Comparison of ENCODE assay signal across 24 cellular contexts in genomic region chr6:167737205-167737830, GRCh38.
DNase-seq lines count a peak whose midpoint lies in the region; ATAC-seq, FAIRE-seq and TF ChIP-seq lines count a peak whose summit lies in the region.
"Had no signal": no experiment of that assay in that cellular context is flagged by ENCODE, and none has a peak within 500 bp of the region (broad histone marks: within the 10 kb centered on the region; RNA-seq: fewer than 3 reads in every experiment).

No MANE protein-coding gene starts in this region.

- H2BK20ac ChIP-seq in H1 (ENCODE audit: low read length): no peak overlapping the region

- no peak overlapping the region for H2AK5ac ChIP-seq in H1 (ENCODE audit: low read depth, low read length)

- no peak overlapping the region for H4K91ac ChIP-seq in H1 (replicated peaks; ENCODE audit: insufficient read length, low read length)

- no peaks in the 10 kb centered on the region for H3K79me1 ChIP-seq in H1 (ENCODE audit: low read depth, low read length)

- H3K4me1 Mint-ChIP-seq in neural progenitor cell: peaks cover 21% of the 10 kb centered on the region
- H3K4me1 Mint-ChIP-seq in activated CD8-positive, alpha-beta T cell treated with anti-CD3 and anti-CD28 coated beads for 36 hours (ENCODE audit: low read depth): no peaks in the 10 kb centered on the region

- 95% methylated on average over 22 of the region's 23 CpGs; no CpG with 5 or more reads in 1 of the 2 experiments for WGBS in H1 (ENCODE audit: extremely low coverage in 1 of 2, insufficient coverage in 1 of 2, insufficient read length in 1 of 2, insufficient replicate concordance in 2 of 2, low coverage in 1 of 2, low lambda C conversion rate in 2 of 2, missing lambda C conversion rate in 1 of 2), 2 experiments
- 89 to 96% (median 91%) methylated on average over 12 to 23 of the region's 23 CpGs for WGBS in stomach, 5 donors

- no peak overlapping the region for H3K4ac ChIP-seq in H1 (replicated peaks; ENCODE audit: insufficient read length, low read depth, low read length)

- H3K9me3 ChIP-seq in BLaER1 treated with 17β-estradiol and CSF1 and Interleukin-3, amounts not matched to agents 10 nM and 100 nM (replicated peaks in 1 of 11): peaks cover 0 to 5% (median 0%) of the 10 kb centered on the region in 11 experiments; a peak in 3 of 22 replicates
- no peaks in the 10 kb centered on the region for H3K9me3 ChIP-seq in H1 (ENCODE audit: insufficient read depth in 2 of 2, low read depth in 1 of 2, low read length in 1 of 2)
- no peaks in the 10 kb centered on the region for H3K9me3 ChIP-seq in neural progenitor cell (ENCODE audit: low read depth)
- no peaks in the 10 kb centered on the region for H3K9me3 ChIP-seq in stomach
- H3K9me3 ChIP-seq: A549, BE2C, SJSA1 had no signal

- no peaks in the 10 kb centered on the region for H3K23me2 ChIP-seq in H1 (ENCODE audit: low read depth, low read length)

- H3K56ac ChIP-seq in H1 (replicated peaks; ENCODE audit: insufficient read length, low read depth, low read length): no peak overlapping the region

- H3K27ac Mint-ChIP-seq in neural progenitor cell: peak overlapping the region; percentile 47
- no peak overlapping the region for H3K27ac Mint-ChIP-seq in activated CD8-positive, alpha-beta T cell treated with anti-CD3 and anti-CD28 coated beads for 36 hours
- H3K27ac Mint-ChIP-seq: CD4-positive, alpha-beta T cell; H9; HFFc6 had no signal

- H3K14ac ChIP-seq in H1 (ENCODE audit: insufficient read length): no peak overlapping the region

- no peak overlapping the region for H2BK12ac ChIP-seq in H1 (ENCODE audit: low read depth, low read length)

- peak overlapping the region in 1 of 11 experiments; percentile 92; a peak in 1 of 22 replicates for H3K27ac ChIP-seq in BLaER1 treated with 17β-estradiol and CSF1 and Interleukin-3, amounts not matched to agents 10 nM and 100 nM
- H3K27ac ChIP-seq in H1 (ENCODE audit: low read depth, low read length) (no peak overlapping the region), neural progenitor cell (no peak overlapping the region), stomach (no peak overlapping the region)
- H3K27ac ChIP-seq: A549, HL-60, SJSA1 had no signal

- H2BK120ac ChIP-seq in H1 (replicated peaks; ENCODE audit: low read depth, low read length): no peak overlapping the region

- no peaks in the 10 kb centered on the region for H4K20me1 ChIP-seq in BLaER1 treated with 17β-estradiol and CSF1 and Interleukin-3, amounts not matched to agents 10 nM and 100 nM
- no peaks in the 10 kb centered on the region for H4K20me1 ChIP-seq in H1 (replicated peaks in 1 of 2; ENCODE audit: control insufficient read depth in 1 of 2, insufficient read depth in 2 of 2, low read length in 2 of 2)
- no peaks in the 10 kb centered on the region for H4K20me1 ChIP-seq in neural progenitor cell (ENCODE audit: low read depth)

- TF ChIP-seq POLR2A in H1 (IDR thresholded peaks at IDR 0.05; ENCODE audit: control extremely low read depth in 1 of 2, low read depth in 2 of 2, low read length in 2 of 2) (no peak), stomach (IDR thresholded peaks at IDR 0.05) (no peak)

- ATAC-seq in activated CD8-positive, alpha-beta T cell treated with anti-CD3 and anti-CD28 coated beads for 36 hours: no peak
- ATAC-seq: A549 had no signal

- peaks cover 14% of the 10 kb centered on the region for H3K27me3 Mint-ChIP-seq in neural progenitor cell (ENCODE audit: insufficient read depth, low read depth)
- peaks cover 3% of the 10 kb centered on the region for H3K27me3 Mint-ChIP-seq in activated CD8-positive, alpha-beta T cell treated with anti-CD3 and anti-CD28 coated beads for 36 hours

- H2BK5ac ChIP-seq in H1 (ENCODE audit: low read depth, low read length): no peak overlapping the region

- CTCF ChIA-PET in H1 (lab: Charles Lee; ENCODE audit: partially characterized antibody): no interaction called here
- CTCF ChIA-PET in activated CD8-positive, alpha-beta T cell treated with anti-CD3 and anti-CD28 coated beads for 36 hours (lab: Charles Lee): no interaction called here

- TF ChIP-seq RAD21 in H1 (IDR thresholded peaks at IDR 0.05 in 1 of 2, conservative IDR thresholded peaks at IDR 0.05 in 1 of 2; ENCODE audit: low read depth in 2 of 2, low read length in 2 of 2): no peak

- no peaks in the 10 kb centered on the region for H3K27me3 ChIP-seq in BLaER1 treated with 17β-estradiol and CSF1 and Interleukin-3, amounts not matched to agents 10 nM and 100 nM
- H3K27me3 ChIP-seq in H1 (replicated peaks in 1 of 4; ENCODE audit: control insufficient read depth in 3 of 4, extremely low read depth in 1 of 4, insufficient read depth in 3 of 4, low read length in 3 of 4): no peaks in the 10 kb centered on the region
- H3K27me3 ChIP-seq in neural progenitor cell: no peaks in the 10 kb centered on the region
- peaks cover 0 to 9% (median 0%) of the 10 kb centered on the region in 3 donors for H3K27me3 ChIP-seq in stomach
- H3K27me3 ChIP-seq: BE2C, SJSA1 had no signal

- H3K36me3 ChIP-seq in BLaER1 treated with 17β-estradiol and CSF1 and Interleukin-3, amounts not matched to agents 10 nM and 100 nM: no peaks in the 10 kb centered on the region
- no peaks in the 10 kb centered on the region for H3K36me3 ChIP-seq in H1 (ENCODE audit: control insufficient read depth in 2 of 4, insufficient read depth in 4 of 4, low read length in 3 of 4)
- no peaks in the 10 kb centered on the region for H3K36me3 ChIP-seq in neural progenitor cell
- no peaks in the 10 kb centered on the region for H3K36me3 ChIP-seq in stomach
- H3K36me3 ChIP-seq: BE2C, SJSA1 had no signal

- no peak overlapping the region for H3K18ac ChIP-seq in H1 (ENCODE audit: extremely low read depth, low read length)

- H3K4me3 ChIP-seq in BLaER1 treated with 17β-estradiol and CSF1 and Interleukin-3, amounts not matched to agents 10 nM and 100 nM: no peak overlapping the region
- H3K4me3 ChIP-seq in H1 (ENCODE audit: extremely low read depth in 1 of 4, insufficient read depth in 2 of 4, low read depth in 3 of 4, low read length in 4 of 4) (no peak overlapping the region), neural progenitor cell (no peak overlapping the region), stomach (no peak overlapping the region)
- H3K4me3 ChIP-seq: A549, SJSA1 had no signal

- no peaks in the 10 kb centered on the region for H3K79me2 ChIP-seq in H1 (ENCODE audit: control insufficient read depth in 1 of 2, insufficient read depth in 2 of 2, low read length in 2 of 2)
- H3K79me2 ChIP-seq in neural progenitor cell (ENCODE audit: low read depth): no peaks in the 10 kb centered on the region

- intact Hi-C loops in stomach (cut with DNase I; ENCODE audit: low total_unique reads): no loop called here
- intact Hi-C loops in activated CD8-positive, alpha-beta T cell treated with anti-CD3 and anti-CD28 coated beads for 36 hours (cut with micrococcal nuclease): no loop called here

- H2AFZ ChIP-seq in H1 (ENCODE audit: low read length) (no peak overlapping the region; the same call in 1 of the 2 replicates), neural progenitor cell (replicated peaks) (no peak overlapping the region)

- no peak overlapping the region for H4K5ac ChIP-seq in H1 (ENCODE audit: insufficient read length, low read depth, low read length)

- TF ChIP-seq EP300 in H1 (IDR thresholded peaks at IDR 0.05; ENCODE audit: borderline replicate concordance in 1 of 2, low read depth in 2 of 2, low read length in 2 of 2) (no peak), stomach (IDR thresholded peaks at IDR 0.05) (no peak)

- no peaks in the 10 kb centered on the region for H3K36me3 Mint-ChIP-seq in neural progenitor cell
- H3K36me3 Mint-ChIP-seq in activated CD8-positive, alpha-beta T cell treated with anti-CD3 and anti-CD28 coated beads for 36 hours (ENCODE audit: low read depth): no peaks in the 10 kb centered on the region

- H4K8ac ChIP-seq in H1 (ENCODE audit: extremely low read depth, insufficient read depth, low read length): peak overlapping the region; percentile 57; the same call in 1 of the 2 replicates

- POLR2A ChIA-PET in H1 (lab: Charles Lee; ENCODE audit: partially characterized antibody): interaction anchor here (0.6 to 1.1 kb wide), 3 partner anchors 190 to 378 kb away, joined by 3 read pairs; no protein-coding TSS in a partner anchor
- POLR2A ChIA-PET in activated CD8-positive, alpha-beta T cell treated with anti-CD3 and anti-CD28 coated beads for 36 hours (lab: Charles Lee): no interaction called here

- TF ChIP-seq CTCF in H1 (IDR thresholded peaks at IDR 0.05; ENCODE audit: control extremely low read depth in 1 of 3, insufficient read depth in 1 of 3, low read depth in 1 of 3, low read length in 3 of 3) (no peak), neural progenitor cell (IDR thresholded peaks at IDR 0.05) (no peak), stomach (IDR thresholded peaks at IDR 0.05) (no peak)
- no peak for TF ChIP-seq CTCF in activated CD8-positive, alpha-beta T cell treated with anti-CD3 and anti-CD28 coated beads for 36 hours (IDR thresholded peaks at IDR 0.05)

- peak overlapping the region in 10 of 11 experiments; percentile 5 to 90 (median 83); a peak in 19 of 22 replicates for H3K4me2 ChIP-seq in BLaER1 treated with 17β-estradiol and CSF1 and Interleukin-3, amounts not matched to agents 10 nM and 100 nM
- H3K4me2 ChIP-seq in H1 (ENCODE audit: insufficient read depth in 1 of 2, low read depth in 2 of 2, low read length in 2 of 2): no peak overlapping the region
- H3K4me2 ChIP-seq in neural progenitor cell: no peak overlapping the region
- H3K4me2 ChIP-seq: A549 had no signal

- H3F3A ChIP-seq in neural progenitor cell (ENCODE audit: low read depth): no peaks in the 10 kb centered on the region

- H3K4me1 ChIP-seq in BLaER1 treated with 17β-estradiol and CSF1 and Interleukin-3, amounts not matched to agents 10 nM and 100 nM: peaks cover 44 to 82% (median 70%) of the 10 kb centered on the region in 10 experiments
- H3K4me1 ChIP-seq in H1 (replicated peaks in 1 of 4; ENCODE audit: control insufficient read depth in 3 of 4, insufficient read depth in 4 of 4, low read length in 3 of 4) (no peaks in the 10 kb centered on the region), neural progenitor cell (no peaks in the 10 kb centered on the region), stomach (peaks cover 7 to 16% (median 10%) of the 10 kb centered on the region in 4 donors)
- H3K4me1 ChIP-seq: BE2C had no signal

- no peak overlapping the region for H2BK15ac ChIP-seq in H1 (ENCODE audit: low read length)

- peaks cover 2% of the 10 kb centered on the region for H3K9me3 Mint-ChIP-seq in neural progenitor cell
- H3K9me3 Mint-ChIP-seq in activated CD8-positive, alpha-beta T cell treated with anti-CD3 and anti-CD28 coated beads for 36 hours: no peaks in the 10 kb centered on the region

- no peak overlapping the region for H3K9ac ChIP-seq in BLaER1 treated with 17β-estradiol and CSF1 and Interleukin-3, amounts not matched to agents 10 nM and 100 nM
- H3K9ac ChIP-seq in H1 (replicated peaks in 1 of 4; ENCODE audit: extremely low read depth in 1 of 4, low read depth in 3 of 4, low read length in 3 of 4): no peak overlapping the region
- no peak overlapping the region for H3K9ac ChIP-seq in neural progenitor cell

- no peak for FAIRE-seq in H1 (lab: Jason Lieb, UNC)
- FAIRE-seq: A549, RCC 7860 had no signal

- DNase-seq in H1 (ENCODE audit: low read depth in 1 of 2, low spot score in 2 of 2) (no peak), neural progenitor cell (ENCODE audit: low spot score) (no peak), stomach (peak; percentile 17), activated gamma-delta T cell treated with Interleukin-2 at 50 U/mL for 16 hours (no peak), NCI-H510A treated with DMSO at 0.1 percent for 48 hours (lab: John Stamatoyannopoulos, UW) (no peak)
- no peak for DNase-seq in activated CD8-positive, alpha-beta T cell treated with anti-CD3 and anti-CD28 coated beads for 36 hours
- DNase-seq: BE2C; CD4-positive, alpha-beta T cell; COR-L47; DMS79; H9; HFFc6; KBM-7; MM.1S; NCI-H1436 treated with DMSO at 0.1 percent for 48 hours; NCI-H2029; NCI-H226; NCI-H524; OCI-M1 had no signal

- H3K4me3 Mint-ChIP-seq in neural progenitor cell: no peak overlapping the region
- no peak overlapping the region for H3K4me3 Mint-ChIP-seq in activated CD8-positive, alpha-beta T cell treated with anti-CD3 and anti-CD28 coated beads for 36 hours
- H3K4me3 Mint-ChIP-seq: CD4-positive, alpha-beta T cell; H9; HFFc6 had no signal

- H3K23ac ChIP-seq in H1 (ENCODE audit: insufficient read length): no peak overlapping the region

Comparison
In these comparisons a context has a peak if more than half of its experiments do, and no peak if none do; other contexts are left out.
1. H3K4me2 ChIP-seq: peak in BLaER1 treated with 17β-estradiol and CSF1 and Interleukin-3, amounts not matched to agents 10 nM and 100 nM (10 of 11); none in H1 (0 of 2) and neural progenitor cell (single experiment).